ENCODE assay signal across 23 cellular contexts in the genomic region with DNA sequence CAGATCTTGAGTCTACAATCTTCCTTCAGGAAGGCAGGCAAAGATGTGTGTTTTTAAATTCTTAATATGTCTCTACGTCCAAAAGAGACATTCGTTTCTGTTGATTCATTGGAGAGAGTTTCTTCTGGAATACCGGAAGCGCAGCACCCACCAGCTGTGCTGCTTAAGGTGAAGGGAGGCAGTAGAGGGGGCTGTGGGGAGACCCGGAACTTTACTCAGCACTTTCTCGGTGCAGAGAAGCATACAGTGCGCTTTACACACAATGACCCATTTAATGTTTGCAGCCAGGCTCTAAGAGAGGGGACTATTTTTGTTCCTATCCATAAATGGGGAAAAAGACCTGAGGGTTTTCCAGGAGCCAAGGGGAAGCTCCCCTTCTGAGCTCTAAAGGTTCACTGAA.
"Had no signal": no experiment of that assay in that cellular context is flagged by ENCODE, and none has a peak within 500 bp of the region (broad histone marks: within the 10 kb centered on the region; RNA-seq: fewer than 3 reads in every experiment).

No MANE protein-coding gene starts in this region.

- H3K36me3 ChIP-seq: ascending aorta, Peyer's patch, SJSA1 had no signal

- H3K9me3 Mint-ChIP-seq: activated naive CD4-positive, alpha-beta T cell treated with anti-CD3 and anti-CD28 coated beads, Interleukin-2, amount 50 U/mL, for 24 hours; activated T-helper 1 cell treated with anti-CD3 and anti-CD28 coated beads, Interleukin-12 subunit alpha, Interleukin-12 subunit beta, Interleukin-2, Interleukin-4 antibody, amounts not matched to agents 30 ng/mL and 10 ng/mL and 1 ng/mL, durations not matched to agents 14 hours and 24 hours and 36 hours; T-helper 1 cell treated with Interleukin-12 subunit alpha and Interleukin-12 subunit beta and Interleukin-4 antibody, amounts not matched to agents 30 μg/mL and 1 μg/mL, for 36 hours had no signal

- H3K4me1 Mint-ChIP-seq: activated naive CD4-positive, alpha-beta T cell treated with anti-CD3 and anti-CD28 coated beads, Interleukin-2, amount 50 U/mL, for 24 hours had no signal

- H3K9me3 ChIP-seq: ascending aorta, body of pancreas, Peyer's patch, SJSA1 had no signal

- H3K4me1 ChIP-seq: ascending aorta, body of pancreas, Peyer's patch had no signal

- H3K36me3 Mint-ChIP-seq: activated naive CD4-positive, alpha-beta T cell treated with anti-CD3 and anti-CD28 coated beads, Interleukin-2, amount 50 U/mL, for 24 hours had no signal

- H3K4me3 ChIP-seq: ascending aorta, body of pancreas, Peyer's patch, SJSA1 had no signal

- H3K4me3 Mint-ChIP-seq: activated CD8-positive, alpha-beta T cell treated with anti-CD3 and anti-CD28 coated beads, Interleukin-2, amount 10 ng/mL, durations not matched to agents 7 days and 5 days; activated naive CD4-positive, alpha-beta T cell treated with anti-CD3 and anti-CD28 coated beads, Interleukin-2, amount 50 U/mL, for 24 hours; activated T-helper 1 cell treated with anti-CD3 and anti-CD28 coated beads, Interleukin-12 subunit alpha, Interleukin-12 subunit beta, Interleukin-2, Interleukin-4 antibody, amounts not matched to agents 30 ng/mL and 10 ng/mL and 1 ng/mL, durations not matched to agents 14 hours and 24 hours and 36 hours; T-helper 1 cell treated with Interleukin-12 subunit alpha and Interleukin-12 subunit beta and Interleukin-4 antibody, amounts not matched to agents 30 μg/mL and 1 μg/mL, for 36 hours had no signal

- ATAC-seq: activated CD8-positive, alpha-beta T cell treated with anti-CD3 and anti-CD28 coated beads, Interleukin-2, amount 10 ng/mL, durations not matched to agents 7 days and 5 days; body of pancreas had no signal

- DNase-seq: activated CD4-positive, alpha-beta T cell treated with anti-CD3 and anti-CD28 coated beads for 48 hours; activated CD4-positive, alpha-beta T cell treated with anti-CD3 and anti-CD28 coated beads, Interleukin-2, amount 50 U/mL, for 4 hours; activated CD4-positive, CD25-positive, alpha-beta regulatory T cell treated with anti-CD3 and anti-CD28 coated beads, Interleukin-2, amount 50 U/mL, for 72 hours; activated CD8-positive, alpha-beta memory T cell treated with anti-CD3 and anti-CD28 coated beads, Interleukin-2, amount 50 U/mL, for 48 hours; activated CD8-positive, alpha-beta T cell treated with anti-CD3 and anti-CD28 coated beads, Interleukin-2, amount 10 ng/mL, durations not matched to agents 7 days and 5 days; activated effector memory CD4-positive, alpha-beta T cell treated with Interleukin-2 at 50 U/mL for 16 hours; activated naive CD4-positive, alpha-beta T cell; activated T-cell treated with anti-CD3 and anti-CD28 coated beads, Interleukin-2, amount 50 U/mL, for 1 hour; body of pancreas; central memory CD4-positive, alpha-beta T cell; NCI-H1105 treated with DMSO at 0.1 percent for 48 hours; NCI-H146; NCI-H187 treated with DMSO at 0.1 percent for 48 hours; NCI-H2081 treated with DMSO at 0.1 percent for 48 hours; NCI-H446; NCI-H524; Peyer's patch; SHP77 had no signal

- H3K27ac ChIP-seq: ascending aorta, body of pancreas, Peyer's patch, SJSA1 had no signal

- H3K27ac Mint-ChIP-seq: activated CD8-positive, alpha-beta T cell treated with anti-CD3 and anti-CD28 coated beads, Interleukin-2, amount 10 ng/mL, durations not matched to agents 7 days and 5 days; activated naive CD4-positive, alpha-beta T cell treated with anti-CD3 and anti-CD28 coated beads, Interleukin-2, amount 50 U/mL, for 24 hours; activated T-helper 1 cell treated with anti-CD3 and anti-CD28 coated beads, Interleukin-12 subunit alpha, Interleukin-12 subunit beta, Interleukin-2, Interleukin-4 antibody, amounts not matched to agents 30 ng/mL and 10 ng/mL and 1 ng/mL, durations not matched to agents 14 hours and 24 hours and 36 hours; T-helper 1 cell treated with Interleukin-12 subunit alpha and Interleukin-12 subunit beta and Interleukin-4 antibody, amounts not matched to agents 30 μg/mL and 1 μg/mL, for 36 hours had no signal

- H3K27me3 ChIP-seq: ascending aorta, body of pancreas, Peyer's patch, SJSA1 had no signal
